2 cellular contexts compared by ENCODE assay signal in genomic region chr11:12707500-12707880, GRCh38.
TF ChIP-seq lines count a peak whose summit lies in the region.

No MANE protein-coding gene starts in this region.

TF ChIP-seq in HCT116, 20 proteins besides CTCF, POLR2A, EP300 and RAD21:
- no peak for TF ChIP-seq SIN3A (IDR thresholded peaks at IDR 0.05; ENCODE audit: low read depth)
- TF ChIP-seq YY1 (IDR thresholded peaks at IDR 0.05; ENCODE audit: extremely low read depth, insufficient replicate concordance, low read depth, low read length) = no peak
- no peak for TF ChIP-seq ATF3 (IDR thresholded peaks at IDR 0.05)
- TF ChIP-seq REST (IDR thresholded peaks at IDR 0.05; ENCODE audit: low read depth) = no peak
- TF ChIP-seq EZH2 (IDR thresholded peaks at IDR 0.05) = no peak

TF ChIP-seq in K562, 482 proteins besides CTCF, POLR2A, EP300 and RAD21:
- TF ChIP-seq MNT (conservative IDR thresholded peaks at IDR 0.05) (0 out of 4 replicates have a peak, but pooled peaks of 1 of the 2 experiments have one; percentile 13), ZNF561 (CRISPR knock-in tag; conservative IDR thresholded peaks at IDR 0.05) (no peak), HCFC1 (IDR thresholded peaks at IDR 0.05; ENCODE audit: low read depth, low read length) (no peak), MTA3 (IDR thresholded peaks at IDR 0.05; ENCODE audit: borderline replicate concordance) (0 out of 2 replicates have a peak, but pooled peaks have one; percentile 5), ZNF143 (CRISPR knock-in tag; IDR thresholded peaks at IDR 0.05) (no peak), PHF21A (IDR thresholded peaks at IDR 0.05; ENCODE audit: borderline replicate concordance, low read depth) (no peak), NBN (IDR thresholded peaks at IDR 0.05; ENCODE audit: low read depth) (no peak), ELF1 (tag; IDR thresholded peaks at IDR 0.05) (peak; percentile 38; the same call in 1 of the 2 replicates), ZNF639 (CRISPR knock-in tag; conservative IDR thresholded peaks at IDR 0.05 in 1 of 2, IDR thresholded peaks at IDR 0.05 in 1 of 2) (no peak; a peak in 1 of 4 replicates), TCF3 (CRISPR knock-in tag; IDR thresholded peaks at IDR 0.05) (0 out of 2 replicates have a peak, but pooled peaks have one; percentile 2), MCM3 (IDR thresholded peaks at IDR 0.05) (no peak), AFF1 (IDR thresholded peaks at IDR 0.05; ENCODE audit: low read depth in 1 of 2, partially characterized antibody in 2 of 2) (no peak), ZBTB43 (CRISPR knock-in tag; IDR thresholded peaks at IDR 0.05) (no peak), ATF7 (IDR thresholded peaks at IDR 0.05) (no peak), ZNF512 (tag; IDR thresholded peaks at IDR 0.05) (no peak), MYBL2 (IDR thresholded peaks at IDR 0.05; ENCODE audit: low read depth) (no peak), MYBL2 (CRISPR knock-in tag; IDR thresholded peaks at IDR 0.05; ENCODE audit: borderline replicate concordance) (no peak), ZNF41 (CRISPR knock-in tag; conservative IDR thresholded peaks at IDR 0.05) (no peak)
